ENCODE assay signal across 1 cellular context in genomic region chr16:667113-667779, GRCh38.
TF ChIP-seq lines count a peak whose summit lies in the region.

No MANE protein-coding gene starts in this region.

TF ChIP-seq in endothelial cell of umbilical vein, 7 proteins besides CTCF, POLR2A, EP300 and RAD21:
- TF ChIP-seq EZH2 (IDR thresholded peaks at IDR 0.05; ENCODE audit: borderline replicate concordance, low read depth, low read length, severe bottlenecking) (no peak), JUN (IDR thresholded peaks at IDR 0.05; ENCODE audit: borderline replicate concordance, insufficient read depth, insufficient read length, low read depth) (no peak), GATA2 (IDR thresholded peaks at IDR 0.05; ENCODE audit: insufficient read depth, insufficient read length, low read depth, low read length) (no peak), FOS (IDR thresholded peaks at IDR 0.05; ENCODE audit: borderline replicate concordance, insufficient read depth, low read length) (no peak), MAX (IDR thresholded peaks at IDR 0.05; ENCODE audit: insufficient read depth, insufficient read length) (no peak), POLR2AphosphoS5 (IDR thresholded peaks at IDR 0.05; ENCODE audit: insufficient read depth, low read depth, low read length) (no peak), MYC (IDR thresholded peaks at IDR 0.05; ENCODE audit: low read depth, low read length) (no peak)
